ENCODE assay signal across 8 cellular contexts in the genomic region with DNA sequence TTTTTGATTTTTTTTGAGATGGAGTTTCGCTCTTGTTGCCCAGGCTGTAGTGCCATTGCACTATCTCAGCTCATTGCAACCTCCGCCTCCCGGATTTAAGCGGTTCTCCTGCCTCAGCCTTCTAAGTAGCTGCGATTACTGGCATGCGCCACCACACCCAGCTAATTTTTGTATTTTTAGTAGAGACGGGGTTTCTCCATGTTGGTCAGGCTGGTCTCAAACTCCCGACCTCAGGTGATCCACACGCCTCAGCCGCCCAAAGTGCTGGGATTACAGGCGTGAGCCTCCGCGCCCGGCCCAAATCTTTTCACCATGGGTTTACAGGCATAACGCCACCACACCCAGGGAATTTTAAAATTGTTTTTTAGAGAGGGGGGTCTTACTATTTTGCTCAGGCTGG. TPM values are rescaled to one million over a fixed set of nuclear protein-coding genes. Genes with fewer than 3 reads are reported as not detected.
DNase-seq lines count a peak whose midpoint lies in the region; ATAC-seq and TF ChIP-seq lines count a peak whose summit lies in the region.
"Not testable (repeated sequence)": the region's sequence is repeated elsewhere in the genome, so short reads cannot be mapped to it uniquely, and the experiment has no call there.

No MANE protein-coding gene starts in this region.

- H3K27ac ChIP-seq in 22Rv1 = peak overlapping the region; percentile 67
- H3K27ac ChIP-seq in GM23338 (ENCODE audit: low read depth) = peak overlapping the region; percentile 78
- H3K27ac ChIP-seq in RWPE2 (ENCODE audit: poor library complexity, severe bottlenecking) = peak overlapping the region; percentile 47
- not testable (repeated sequence) for H3K27ac ChIP-seq in mammary epithelial cell (ENCODE audit: insufficient read depth, low read depth, low read length); suprapubic skin
- peak overlapping the region; percentile 88 to 90 for H3K27ac ChIP-seq in right atrium auricular region

- not testable (repeated sequence) for H3K9me2 ChIP-seq in GM23338 (ENCODE audit: insufficient read depth)

- peak overlapping the region; percentile 97 for H3K27ac Mint-ChIP-seq in GM23338
- H3K27ac Mint-ChIP-seq in neural crest cell (ENCODE audit: unreplicated experiment) = not testable (repeated sequence)

- TF ChIP-seq POLR2A in suprapubic skin (IDR thresholded peaks at IDR 0.05) = not testable (repeated sequence)

- in situ Hi-C loops in mammary epithelial cell (cut with MboI; ENCODE audit: low sequenced_read_pairs in 2 of 2) = not testable (repeated sequence)

- not testable (repeated sequence) for H4K20me1 ChIP-seq in GM23338 (replicated peaks; ENCODE audit: insufficient read depth); mammary epithelial cell (ENCODE audit: insufficient read depth, low read length)

- not testable (repeated sequence) for TF ChIP-seq CTCF in 22Rv1 (IDR thresholded peaks at IDR 0.05); GM23338 (conservative IDR thresholded peaks at IDR 0.05; ENCODE audit: low read depth in 2 of 2); RWPE2 (IDR thresholded peaks at IDR 0.05; ENCODE audit: poor library complexity, severe bottlenecking); mammary epithelial cell (conservative IDR thresholded peaks at IDR 0.05 in 1 of 2, IDR thresholded peaks at IDR 0.05 in 1 of 2; ENCODE audit: extremely low read depth in 1 of 2, insufficient read depth in 1 of 2, low read depth in 1 of 2, low read length in 2 of 2); right atrium auricular region (IDR thresholded peaks at IDR 0.05); neural crest cell (conservative IDR thresholded peaks at IDR 0.05); suprapubic skin (IDR thresholded peaks at IDR 0.05)

- H3K4me1 ChIP-seq in GM23338 (ENCODE audit: insufficient read depth) = peaks cover 14% of the 10 kb centered on the region
- not testable (repeated sequence) for H3K4me1 ChIP-seq in RWPE2 (ENCODE audit: insufficient read depth, poor library complexity, severe bottlenecking); mammary epithelial cell (ENCODE audit: insufficient read depth, low read length); right atrium auricular region
- peaks cover 12% of the 10 kb centered on the region for H3K4me1 ChIP-seq in suprapubic skin

- DNase-seq in GM23338 (ENCODE audit: low spot score) = peak; percentile 24
- not testable (repeated sequence) for DNase-seq in RWPE2 (ENCODE audit: low spot score); activated T-cell treated with anti-CD3 and anti-CD28 coated beads, Interleukin-2, amount 50 U/mL, for 4 hours; mammary epithelial cell; right atrium auricular region (ENCODE audit: low spot score); neural crest cell (ENCODE audit: low read depth, low spot score); suprapubic skin (ENCODE audit: low spot score in 2 of 2)

- H3K4me3 Mint-ChIP-seq in GM23338 (peak overlapping the region; percentile 64; the same call in 2 of the 3 replicates), neural crest cell (peak overlapping the region; percentile 56)
- peak overlapping the region; percentile 66 for H3K4me3 Mint-ChIP-seq in activated T-cell treated with anti-CD3 and anti-CD28 coated beads, Interleukin-2, amount 50 U/mL, for 4 hours

- H3K4me2 ChIP-seq in GM23338 (peak overlapping the region; percentile 50; the same call in 1 of the 2 replicates), mammary epithelial cell (ENCODE audit: insufficient read depth, low read depth, low read length) (peak overlapping the region; percentile 77)

- H3K27me3 Mint-ChIP-seq in GM23338 (ENCODE audit: insufficient read depth, low read depth, poor library complexity); activated T-cell treated with anti-CD3 and anti-CD28 coated beads, Interleukin-2, amount 50 U/mL, for 4 hours (ENCODE audit: low read depth); neural crest cell (ENCODE audit: low read depth): not testable (repeated sequence)

- dilution Hi-C loops in mammary epithelial cell (cut with HindIII; ENCODE audit: low sequenced_read_pairs) = not testable (repeated sequence)

- ATAC-seq in GM23338; RWPE2 (ENCODE audit: low read depth); activated T-cell treated with anti-CD3 and anti-CD28 coated beads, Interleukin-2, amount 50 U/mL, for 4 hours: not testable (repeated sequence)

- intact Hi-C loops in mammary epithelial cell (cut with micrococcal nuclease) = not testable (repeated sequence)

- H2AFZ ChIP-seq in GM23338; mammary epithelial cell (ENCODE audit: low read depth, low read length): not testable (repeated sequence)

- 93% methylated on average over 11 of the region's 15 CpGs for WGBS in mammary epithelial cell (ENCODE audit: low coverage, missing lambda C conversion rate)
- 94% methylated on average over 15 of the region's 15 CpGs for WGBS in suprapubic skin

- H3K4me1 Mint-ChIP-seq in GM23338 (peaks cover 23% of the 10 kb centered on the region), neural crest cell (peaks cover 23% of the 10 kb centered on the region)
- peaks cover 31% of the 10 kb centered on the region for H3K4me1 Mint-ChIP-seq in activated T-cell treated with anti-CD3 and anti-CD28 coated beads, Interleukin-2, amount 50 U/mL, for 4 hours (ENCODE audit: low read depth)

- H3K27me3 ChIP-seq in GM23338 (ENCODE audit: insufficient read depth); RWPE2 (ENCODE audit: insufficient read depth, poor library complexity, severe bottlenecking); mammary epithelial cell (ENCODE audit: insufficient read depth, low read length); right atrium auricular region; suprapubic skin: not testable (repeated sequence)

- H3K4me3 ChIP-seq in GM23338; RWPE2 (ENCODE audit: severe bottlenecking); mammary epithelial cell (replicated peaks in 1 of 3; ENCODE audit: insufficient read depth in 1 of 3, low read depth in 2 of 3, low read length in 3 of 3); right atrium auricular region: not testable (repeated sequence)
- peak overlapping the region; percentile 77 for H3K4me3 ChIP-seq in suprapubic skin

- not testable (repeated sequence) for H3K36me3 ChIP-seq in GM23338 (ENCODE audit: insufficient read depth)
- H3K36me3 ChIP-seq in RWPE2 (ENCODE audit: low read depth) = peaks cover 58% of the 10 kb centered on the region
- peaks cover 18% of the 10 kb centered on the region for H3K36me3 ChIP-seq in mammary epithelial cell (ENCODE audit: insufficient read depth, low read length)
- peaks cover 26% of the 10 kb centered on the region for H3K36me3 ChIP-seq in right atrium auricular region
- peaks cover 34% of the 10 kb centered on the region for H3K36me3 ChIP-seq in suprapubic skin

- CTCF ChIA-PET in mammary epithelial cell (lab: Charles Lee; ENCODE audit: low non-redundant PET) = not testable (repeated sequence)

- H3K79me2 ChIP-seq in GM23338 (replicated peaks; ENCODE audit: insufficient read depth) = peaks cover 38% of the 10 kb centered on the region
- peaks cover 38% of the 10 kb centered on the region for H3K79me2 ChIP-seq in mammary epithelial cell (ENCODE audit: insufficient read depth, low read length)

- H3F3A ChIP-seq in GM23338 (replicated peaks; ENCODE audit: low read depth) = not testable (repeated sequence)

- BruUV-seq in mammary epithelial cell (replicated peaks; lab: Mats Ljungman, UMichigan) = not testable (repeated sequence)

- H3K9me3 ChIP-seq in RWPE2 (ENCODE audit: severe bottlenecking); mammary epithelial cell (replicated peaks; ENCODE audit: insufficient read depth, low read length); right atrium auricular region; suprapubic skin: not testable (repeated sequence)

- H3K9me3 Mint-ChIP-seq in GM23338; activated T-cell treated with anti-CD3 and anti-CD28 coated beads, Interleukin-2, amount 50 U/mL, for 4 hours; neural crest cell: not testable (repeated sequence)

- peaks cover 60% of the 10 kb centered on the region for H3K36me3 Mint-ChIP-seq in GM23338 (ENCODE audit: low read depth)
- peaks cover 24% of the 10 kb centered on the region for H3K36me3 Mint-ChIP-seq in activated T-cell treated with anti-CD3 and anti-CD28 coated beads, Interleukin-2, amount 50 U/mL, for 4 hours (ENCODE audit: insufficient read depth)
- not testable (repeated sequence) for H3K36me3 Mint-ChIP-seq in neural crest cell (ENCODE audit: low read depth)

- H3K9ac ChIP-seq in mammary epithelial cell (ENCODE audit: insufficient read depth, low read length) = not testable (repeated sequence)

- TF ChIP-seq EP300 in suprapubic skin (IDR thresholded peaks at IDR 0.05) = not testable (repeated sequence)

RNA-seq across cellular contexts. Expression of a gene that starts 0.9 kb away (rescaled TPM):
- total RNA-seq in GM23338 (2014; rRNA removed; shearing (Covaris generic)) = 40.2 and 43.1 TPM in 2 replicates
- polyA plus RNA-seq in GM23338 (2016; fragmentation: Nextera tagmentation; extraction: Ambion mirVana) (21.8 and 23.3 TPM in 2 replicates), mammary epithelial cell (5.5 TPM)
- total RNA-seq in activated T-cell treated with anti-CD3 and anti-CD28 coated beads, Interleukin-2, amount 50 U/mL, for 4 hours = 10 to 100 TPM; 18.5 to 18.9 (median 18.6) TPM
- total RNA-seq in mammary epithelial cell (10 to 100 TPM; 14.0 to 23.2 TPM), right atrium auricular region (10 to 100 TPM in 1 of 2 donors, 1 to 10 TPM in 1; 8.7 to 16.0 TPM), neural crest cell (11.8 and 13.2 TPM in 2 replicates), suprapubic skin (10 to 100 TPM; 10.9 to 16.6 (median 13.7) TPM)
- 5.0 TPM for polyA minus RNA-seq in mammary epithelial cell

RNA-seq across cellular contexts. Expression of a gene that starts 22.0 kb away (rescaled TPM):
- 143 and 162 TPM in 2 replicates for total RNA-seq in GM23338 (2014; rRNA removed; shearing (Covaris generic))
- polyA plus RNA-seq in GM23338 (2016; fragmentation: Nextera tagmentation; extraction: Ambion mirVana) (176 and 177 TPM in 2 replicates), mammary epithelial cell (43.7 TPM)
- total RNA-seq in activated T-cell treated with anti-CD3 and anti-CD28 coated beads, Interleukin-2, amount 50 U/mL, for 4 hours = 100 to 1,000 TPM; 149 to 177 (median 162) TPM
- total RNA-seq in mammary epithelial cell (10 to 100 TPM; 57.0 to 83.3 TPM), right atrium auricular region (10 to 100 TPM; 60.1 to 77.4 TPM), neural crest cell (108 and 109 TPM in 2 replicates), suprapubic skin (10 to 100 TPM; 53.8 to 78.1 (median 67.1) TPM)
- polyA minus RNA-seq in mammary epithelial cell = 42.0 TPM

RNA-seq across cellular contexts. Expression of a gene that starts 33.7 kb away (rescaled TPM):
- 40.7 and 44.7 TPM in 2 replicates for total RNA-seq in GM23338 (2014; rRNA removed; shearing (Covaris generic))
- polyA plus RNA-seq in GM23338 (2016; fragmentation: Nextera tagmentation; extraction: Ambion mirVana) (21.2 and 25.2 TPM in 2 replicates), mammary epithelial cell (77.2 TPM)
- total RNA-seq in activated T-cell treated with anti-CD3 and anti-CD28 coated beads, Interleukin-2, amount 50 U/mL, for 4 hours = 100 to 1,000 TPM; 109 to 115 (median 112) TPM
- total RNA-seq in mammary epithelial cell (100 to 1,000 TPM in 1 of 2 donors, 10 to 100 TPM in 1; 67.5 to 160 TPM), right atrium auricular region (10 to 100 TPM; 11.3 to 12.2 TPM), neural crest cell (38.7 and 44.1 TPM in 2 replicates), suprapubic skin (10 to 100 TPM; 21.7 to 36.0 (median 29.7) TPM)
- polyA minus RNA-seq in mammary epithelial cell = 67.3 TPM
